8 cellular contexts compared by ENCODE assay signal in genomic region chr2:96407041-96407918, GRCh38.
A peak's percentile ranks its signal among the peaks of the same experiment; 100 is the strongest.
DNase-seq lines count a peak whose midpoint lies in the region; ATAC-seq, FAIRE-seq and TF ChIP-seq lines count a peak whose summit lies in the region.

No MANE protein-coding gene starts in this region.

- TF ChIP-seq EP300 in Ishikawa (IDR thresholded peaks at IDR 0.05; ENCODE audit: borderline replicate concordance) = no peak

- H3K4me1 ChIP-seq in SJSA1 (replicated peaks) (peaks cover 4% of the 10 kb centered on the region; the same call in 1 of the 2 replicates), thoracic aorta (ENCODE audit: control insufficient read depth in 1 of 2, low read depth in 2 of 2) (peaks cover 5 to 44% of the 10 kb centered on the region in 2 donors)

- no peaks in the 10 kb centered on the region for H3K9me3 ChIP-seq in SJSA1 (replicated peaks)
- H3K9me3 ChIP-seq in thoracic aorta = no peaks in the 10 kb centered on the region

- H3K27me3 ChIP-seq in SJSA1 (replicated peaks) (no peaks in the 10 kb centered on the region), thoracic aorta (replicated peaks; ENCODE audit: insufficient read depth) (no peaks in the 10 kb centered on the region)

- ATAC-seq in omental fat pad (ENCODE audit: low FRiP score) (peak; percentile 65), thoracic aorta (ENCODE audit: insufficient number of reproducible peaks, low FRiP score, low read depth) (no peak), GM18858 (IDR thresholded peaks at IDR 0.05; ENCODE audit: unreplicated experiment) (no peak)

- FAIRE-seq in frontal cortex (lab: Jason Lieb, UNC) = no peak

- DNase-seq in GM04504 (ENCODE audit: low read depth) = peak; percentile 46
- peak; percentile 62 to 64 for DNase-seq in SJSA1 (ENCODE audit: low read depth in 1 of 2, low spot score in 2 of 2)
- peak in 3 of 4 experiments; percentile 18 to 74 (median 62) for DNase-seq in activated naive CD4-positive, alpha-beta T cell (lab: John Stamatoyannopoulos, UW)
- peak; percentile 55 to 67 for DNase-seq in frontal cortex (ENCODE audit: low spot score in 2 of 2)
- no peak for DNase-seq in omental fat pad (ENCODE audit: low spot score)
- DNase-seq in thoracic aorta (ENCODE audit: low spot score) = no peak

- H3K27ac ChIP-seq in SJSA1 (no peak overlapping the region), thoracic aorta (peak overlapping the region in 1 of 2 donors; percentile 70)

- TF ChIP-seq RAD21 in Ishikawa (IDR thresholded peaks at IDR 0.05; ENCODE audit: low read depth) = peak; percentile 85

- peak in 1 of 3 donors; percentile 26 for TF ChIP-seq CTCF in omental fat pad (IDR thresholded peaks at IDR 0.05)
- TF ChIP-seq CTCF in thoracic aorta (IDR thresholded peaks at IDR 0.05) = peak; percentile 78

- H3K4me3 ChIP-seq in SJSA1 = no peak overlapping the region
- no peak overlapping the region for H3K4me3 ChIP-seq in thoracic aorta

- H3K36me3 ChIP-seq in SJSA1 (no peaks in the 10 kb centered on the region), thoracic aorta (no peaks in the 10 kb centered on the region)

TF ChIP-seq in Ishikawa, 13 proteins besides CTCF, POLR2A, EP300 and RAD21:
- TF ChIP-seq FOXM1 (IDR thresholded peaks at IDR 0.05; ENCODE audit: borderline replicate concordance, low read depth) (no peak), ZBTB7A (IDR thresholded peaks at IDR 0.05; ENCODE audit: low read depth) (no peak), CREB1 (IDR thresholded peaks at IDR 0.05; ENCODE audit: low read depth) (no peak), NFIC (IDR thresholded peaks at IDR 0.05) (0 out of 2 replicates have a peak, but pooled peaks have one; percentile 21), TEAD4 (IDR thresholded peaks at IDR 0.05) (no peak), TCF12 (IDR thresholded peaks at IDR 0.05; ENCODE audit: low read depth) (no peak), TAF1 (IDR thresholded peaks at IDR 0.05; ENCODE audit: low read depth) (no peak), MAX (IDR thresholded peaks at IDR 0.05) (peak; percentile 75)

Comparison
In these comparisons a context has a peak if more than half of its experiments do, and no peak if none do; other contexts are left out.
1. DNase-seq: peak in GM04504 (single experiment), SJSA1 (2 of 2), activated naive CD4-positive, alpha-beta T cell (3 of 4) and frontal cortex (2 of 2); none in omental fat pad (single experiment) and thoracic aorta (single experiment).